ENCODE assay signal across 1 cellular context in genomic region chr4:176242764-176243347, GRCh38.
TF ChIP-seq lines count a peak whose summit lies in the region.

No MANE protein-coding gene starts in this region.

TF ChIP-seq in GM23338, 12 proteins besides CTCF, POLR2A, EP300 and RAD21 (continued from another document):
- TF ChIP-seq ZNF462 (CRISPR knock-in tag; IDR thresholded peaks at IDR 0.05) (no peak), POLR2AphosphoS5 (IDR thresholded peaks at IDR 0.05; ENCODE audit: low read depth) (no peak), EZH2 (IDR thresholded peaks at IDR 0.05; ENCODE audit: low read depth, unreplicated experiment) (no peak), NANOG (IDR thresholded peaks at IDR 0.05; ENCODE audit: borderline replicate concordance) (no peak), ETS1 (IDR thresholded peaks at IDR 0.05) (no peak), EZH2phosphoT487 (IDR thresholded peaks at IDR 0.05; ENCODE audit: unreplicated experiment) (no peak), CREB1 (CRISPR knock-in tag; IDR thresholded peaks at IDR 0.05; ENCODE audit: low read depth) (no peak), ZNF114 (CRISPR knock-in tag; IDR thresholded peaks at IDR 0.05) (no peak), STAT1 (IDR thresholded peaks at IDR 0.05; ENCODE audit: unreplicated experiment) (no peak), JUNB (IDR thresholded peaks at IDR 0.05; ENCODE audit: unreplicated experiment) (no peak), REST (IDR thresholded peaks at IDR 0.05; ENCODE audit: unreplicated experiment) (no peak)
